In genomic region chr7:55554055-55554454, GRCh38 we compare ENCODE assay signal across 1 cellular context.
TF ChIP-seq lines count a peak whose summit lies in the region.

No MANE protein-coding gene starts in this region.

TF ChIP-seq in GM23338, 12 proteins besides CTCF, POLR2A, EP300 and RAD21 (continued from another document):
- TF ChIP-seq ZNF462 (CRISPR knock-in tag; IDR thresholded peaks at IDR 0.05) = no peak
